Comparison of ENCODE assay signal across 21 cellular contexts in genomic region chr3:124907957-124908356, GRCh38. TPM values are rescaled to one million over a fixed set of nuclear protein-coding genes. Genes with fewer than 3 reads are reported as not detected.
A peak's percentile ranks its signal among the peaks of the same experiment; 100 is the strongest.
DNase-seq lines count a peak whose midpoint lies in the region; ATAC-seq and TF ChIP-seq lines count a peak whose summit lies in the region.
"Had no signal": no experiment of that assay in that cellular context is flagged by ENCODE, and none has a peak within 500 bp of the region (broad histone marks: within the 10 kb centered on the region; RNA-seq: fewer than 3 reads in every experiment).

No MANE protein-coding gene starts in this region.

- H3K9ac ChIP-seq in H9 (ENCODE audit: extremely low read depth, insufficient read length, low read length), result no peak overlapping the region

- no peaks in the 10 kb centered on the region for H3K79me1 ChIP-seq in H9 (ENCODE audit: insufficient read depth, low read depth, low read length, poor library complexity, severe bottlenecking)

- no peak overlapping the region for H2BK5ac ChIP-seq in H9 (ENCODE audit: insufficient read length, low read length)

- no peak overlapping the region for H3K18ac ChIP-seq in H9 (ENCODE audit: insufficient read length, low read depth, low read length)

- H3K27me3 ChIP-seq in H9 (ENCODE audit: insufficient read depth, low read length), result no peaks in the 10 kb centered on the region

- H2BK15ac ChIP-seq in H9 (ENCODE audit: low read depth, low read length), result no peak overlapping the region

- H3K4me1 ChIP-seq in H9 (ENCODE audit: insufficient read depth, low read length), result peaks cover 2% of the 10 kb centered on the region; the same call in 1 of the 2 replicates

- H3K23ac ChIP-seq in H9 (ENCODE audit: insufficient read length, low read depth, low read length), result no peak overlapping the region

- H3K27me3 Mint-ChIP-seq in H9 (ENCODE audit: low read depth) (peaks cover 2% of the 10 kb centered on the region; the same call in 1 of the 2 replicates), WTC11 (ENCODE audit: low read depth) (peaks cover 3% of the 10 kb centered on the region; the same call in 1 of the 2 replicates)

- H4K20me1 ChIP-seq in H9 (ENCODE audit: control insufficient read depth, insufficient read depth, insufficient read length), result no peaks in the 10 kb centered on the region

- H3K27ac Mint-ChIP-seq in H9 (0 out of 7 replicates have a peak overlapping the region, but pooled peaks of 1 of the 3 experiments have one; percentile 75), WTC11 (no peak overlapping the region)
- H3K27ac Mint-ChIP-seq: T-cell had no signal

- H4K5ac ChIP-seq in H9 (ENCODE audit: insufficient read length, low read depth, low read length), result no peak overlapping the region

- TF ChIP-seq CTCF in H9 (conservative IDR thresholded peaks at IDR 0.05), result no peak
- no peak for TF ChIP-seq CTCF in WTC11 (IDR thresholded peaks at IDR 0.05)

- no peak overlapping the region for H3K56ac ChIP-seq in H9 (ENCODE audit: insufficient read length, low read depth, low read length)

- H3K9me3 Mint-ChIP-seq in H9 (no peaks in the 10 kb centered on the region), WTC11 (no peaks in the 10 kb centered on the region; the same call in 1 of the 2 replicates)
- H3K9me3 Mint-ChIP-seq: T-cell had no signal

- H2BK120ac ChIP-seq in H9 (ENCODE audit: low read depth, low read length, poor library complexity, severe bottlenecking), result no peak overlapping the region

- DNase-seq in H9 (peak; percentile 64), WTC11 (ENCODE audit: low spot score) (no peak), islet precursor cell (peak; percentile 90), H4 (ENCODE audit: low spot score) (no peak), globus pallidus (ENCODE audit: low spot score) (no peak), epidermal melanocyte (ENCODE audit: insufficient read length, low spot score) (no peak)
- DNase-seq: ACHN, Calu3, DMS79 treated with DMSO at 0.1 percent for 48 hours, NCI-H1092 treated with DMSO at 0.1 percent for 48 hours, NCI-H1436 treated with DMSO at 0.1 percent for 48 hours, NCI-H187 treated with DMSO at 0.1 percent for 48 hours, NCI-H2107, NCI-H524, NCI-H774, PC-9, Right ventricle myocardium superior, T-cell had no signal

- H3K23me2 ChIP-seq in H9 (ENCODE audit: insufficient read length, low read depth, low read length, poor library complexity, severe bottlenecking), result no peaks in the 10 kb centered on the region

- H3K36me3 Mint-ChIP-seq in H9 (ENCODE audit: insufficient read depth in 1 of 3, low read depth in 3 of 3) (no peaks in the 10 kb centered on the region), WTC11 (no peaks in the 10 kb centered on the region)
- H3K36me3 Mint-ChIP-seq: T-cell had no signal

- H3K4ac ChIP-seq in H9 (ENCODE audit: low read depth, low read length), result no peak overlapping the region

- no peak overlapping the region for H2AK5ac ChIP-seq in H9 (ENCODE audit: insufficient read length, low read length)

- POLR2A ChIA-PET in WTC11 (lab: Charles Lee), result no interaction called here

- no peak overlapping the region for H3K4me2 ChIP-seq in H9 (ENCODE audit: insufficient read depth, insufficient read length, low read length)
- H3K4me2 ChIP-seq: PC-9 had no signal

- H3K4me3 Mint-ChIP-seq in H9 (no peak overlapping the region), WTC11 (no peak overlapping the region)
- H3K4me3 Mint-ChIP-seq: T-cell had no signal

- H3K4me1 Mint-ChIP-seq in H9, result peaks cover 11 to 15% of the 10 kb centered on the region in 2 experiments
- peaks cover 10% of the 10 kb centered on the region for H3K4me1 Mint-ChIP-seq in WTC11
- H3K4me1 Mint-ChIP-seq: T-cell had no signal

- peak; percentile 96 for ATAC-seq in WTC11
- ATAC-seq in GM19455 (IDR thresholded peaks at IDR 0.05; ENCODE audit: unreplicated experiment), result no peak
- ATAC-seq: T-cell had no signal

- no peaks in the 10 kb centered on the region for H3K79me2 ChIP-seq in H9 (ENCODE audit: insufficient read depth, low read length)

- no peak overlapping the region for H3K14ac ChIP-seq in H9 (ENCODE audit: insufficient read depth, low read length)

- WGBS in H9 (ENCODE audit: extremely low coverage, insufficient read length, low lambda C conversion rate), result no CpG with 5 or more reads among the region's 9 CpGs

- H2AFZ ChIP-seq in H9 (ENCODE audit: low read length), result no peak overlapping the region
- H2AFZ ChIP-seq: PC-9 had no signal

- H3K9me3 ChIP-seq in H9 (ENCODE audit: control insufficient read depth, low read depth, low read length), result no peaks in the 10 kb centered on the region

- CTCF ChIA-PET in WTC11 (lab: Charles Lee), result interaction anchor here (2.0 kb wide), 1 partner anchor 149 kb away, joined by 4 read pairs; no protein-coding TSS in a partner anchor

- H2BK20ac ChIP-seq in H9 (ENCODE audit: low read depth, low read length, poor library complexity, severe bottlenecking), result no peak overlapping the region

- no peak overlapping the region for H4K91ac ChIP-seq in H9 (ENCODE audit: insufficient read length, low read depth, low read length)

- H3K27ac ChIP-seq in H9 (ENCODE audit: insufficient read length, low read depth, low read length), result no peak overlapping the region
- H3K27ac ChIP-seq: HL-60, PC-9 had no signal

- no peak overlapping the region for H2BK12ac ChIP-seq in H9 (ENCODE audit: insufficient read length, low read depth, low read length)

- no peak overlapping the region for H4K8ac ChIP-seq in H9 (replicated peaks; ENCODE audit: insufficient read length, low read depth, low read length)

- H3T11ph ChIP-seq in H9 (ENCODE audit: low read length), result no peak overlapping the region

TF ChIP-seq in WTC11, 78 proteins besides CTCF, POLR2A, EP300 and RAD21 (continues in another document):
- TF ChIP-seq, protein P1, sequence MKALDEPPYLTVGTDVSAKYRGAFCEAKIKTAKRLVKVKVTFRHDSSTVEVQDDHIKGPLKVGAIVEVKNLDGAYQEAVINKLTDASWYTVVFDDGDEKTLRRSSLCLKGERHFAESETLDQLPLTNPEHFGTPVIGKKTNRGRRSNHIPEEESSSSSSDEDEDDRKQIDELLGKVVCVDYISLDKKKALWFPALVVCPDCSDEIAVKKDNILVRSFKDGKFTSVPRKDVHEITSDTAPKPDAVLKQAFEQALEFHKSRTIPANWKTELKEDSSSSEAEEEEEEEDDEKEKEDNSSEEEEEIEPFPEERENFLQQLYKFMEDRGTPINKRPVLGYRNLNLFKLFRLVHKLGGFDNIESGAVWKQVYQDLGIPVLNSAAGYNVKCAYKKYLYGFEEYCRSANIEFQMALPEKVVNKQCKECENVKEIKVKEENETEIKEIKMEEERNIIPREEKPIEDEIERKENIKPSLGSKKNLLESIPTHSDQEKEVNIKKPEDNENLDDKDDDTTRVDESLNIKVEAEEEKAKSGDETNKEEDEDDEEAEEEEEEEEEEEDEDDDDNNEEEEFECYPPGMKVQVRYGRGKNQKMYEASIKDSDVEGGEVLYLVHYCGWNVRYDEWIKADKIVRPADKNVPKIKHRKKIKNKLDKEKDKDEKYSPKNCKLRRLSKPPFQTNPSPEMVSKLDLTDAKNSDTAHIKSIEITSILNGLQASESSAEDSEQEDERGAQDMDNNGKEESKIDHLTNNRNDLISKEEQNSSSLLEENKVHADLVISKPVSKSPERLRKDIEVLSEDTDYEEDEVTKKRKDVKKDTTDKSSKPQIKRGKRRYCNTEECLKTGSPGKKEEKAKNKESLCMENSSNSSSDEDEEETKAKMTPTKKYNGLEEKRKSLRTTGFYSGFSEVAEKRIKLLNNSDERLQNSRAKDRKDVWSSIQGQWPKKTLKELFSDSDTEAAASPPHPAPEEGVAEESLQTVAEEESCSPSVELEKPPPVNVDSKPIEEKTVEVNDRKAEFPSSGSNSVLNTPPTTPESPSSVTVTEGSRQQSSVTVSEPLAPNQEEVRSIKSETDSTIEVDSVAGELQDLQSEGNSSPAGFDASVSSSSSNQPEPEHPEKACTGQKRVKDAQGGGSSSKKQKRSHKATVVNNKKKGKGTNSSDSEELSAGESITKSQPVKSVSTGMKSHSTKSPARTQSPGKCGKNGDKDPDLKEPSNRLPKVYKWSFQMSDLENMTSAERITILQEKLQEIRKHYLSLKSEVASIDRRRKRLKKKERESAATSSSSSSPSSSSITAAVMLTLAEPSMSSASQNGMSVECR (CRISPR knock-in tag; IDR thresholded peaks at IDR 0.05; ENCODE audit: borderline replicate concordance), result no peak
- TF ChIP-seq, protein P2, sequence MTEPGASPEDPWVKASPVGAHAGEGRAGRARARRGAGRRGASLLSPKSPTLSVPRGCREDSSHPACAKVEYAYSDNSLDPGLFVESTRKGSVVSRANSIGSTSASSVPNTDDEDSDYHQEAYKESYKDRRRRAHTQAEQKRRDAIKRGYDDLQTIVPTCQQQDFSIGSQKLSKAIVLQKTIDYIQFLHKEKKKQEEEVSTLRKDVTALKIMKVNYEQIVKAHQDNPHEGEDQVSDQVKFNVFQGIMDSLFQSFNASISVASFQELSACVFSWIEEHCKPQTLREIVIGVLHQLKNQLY (CRISPR knock-in tag; IDR thresholded peaks at IDR 0.05), result no peak
- TF ChIP-seq AR (CRISPR knock-in tag; IDR thresholded peaks at IDR 0.05) (no peak), ATF3 (CRISPR knock-in tag; conservative IDR thresholded peaks at IDR 0.05) (no peak)

RNA-seq across cellular contexts. Expression of gene ITGB5, which starts 20.8 kb away (rescaled TPM):
- 146 and 148 TPM in 2 replicates for total RNA-seq in H9 (2021)
- 292 to 339 TPM (median 296 TPM) in 3 replicates for total RNA-seq in WTC11 (2021)
- total RNA-seq in H4 (2014; rRNA removed; shearing (Covaris generic)), result 189 and 223 TPM in 2 replicates

RNA-seq across cellular contexts. Expression of gene MUC13, which starts 26.6 kb away (rescaled TPM):
- total RNA-seq in H9 (2021), result not detected in 2 replicates
- 0.22 to 0.34 TPM in 2 of 3 replicates, not detected in the other for total RNA-seq in WTC11 (2021)
- 0.12 and 0.14 TPM in 2 replicates for total RNA-seq in H4 (2014; rRNA removed; shearing (Covaris generic))
- total RNA-seq: PC-9, Right ventricle myocardium superior, RPMI7951 had no signal

Comparison
In these comparisons a context has a peak if more than half of its experiments do, and no peak if none do; other contexts are left out.
1. DNase-seq: peak in H9 (single experiment) and islet precursor cell (single experiment); none in WTC11 (single experiment), H4 (single experiment), globus pallidus (single experiment) and epidermal melanocyte (single experiment).